In genomic region chr10:16689227-16689626, GRCh38 we compare ENCODE assay signal across 17 cellular contexts.
DNase-seq lines count a peak whose midpoint lies in the region; ATAC-seq, FAIRE-seq and TF ChIP-seq lines count a peak whose summit lies in the region.
"Had no signal": no experiment of that assay in that cellular context is flagged by ENCODE, and none has a peak within 500 bp of the region (broad histone marks: within the 10 kb centered on the region; RNA-seq: fewer than 3 reads in every experiment).

No MANE protein-coding gene starts in this region.

- no peaks in the 10 kb centered on the region for H3K9me3 ChIP-seq in IMR-90 (ENCODE audit: control insufficient read depth, insufficient read depth, low read length)
- H3K9me3 ChIP-seq: BLaER1 treated with 17β-estradiol and CSF1 and Interleukin-3, amounts not matched to agents 10 nM and 100 nM; HAP-1 had no signal

- H3K4me3 ChIP-seq in IMR-90 (ENCODE audit: insufficient read depth, low read depth, low read length) (no peak overlapping the region), choroid plexus epithelial cell (ENCODE audit: low read depth, low read length) (no peak overlapping the region)
- H3K4me3 ChIP-seq: BLaER1 treated with 17β-estradiol and CSF1 and Interleukin-3, amounts not matched to agents 10 nM and 100 nM; HAP-1 had no signal

- DNase-seq in EH (ENCODE audit: low read depth) (peak; percentile 25), IMR-90 (no peak), choroid plexus epithelial cell (ENCODE audit: low read depth) (peak; percentile 40), NCI-H2081 treated with DMSO at 0.1 percent for 48 hours (lab: John Stamatoyannopoulos, UW) (no peak), NCI-H1048 (lab: John Stamatoyannopoulos, UW) (no peak)
- DNase-seq: 8988T; Calu3; CD4-positive, CD25-positive, alpha-beta regulatory T cell; DMS 273 treated with DMSO at 0.1 percent for 48 hours had no signal

- H2AFZ ChIP-seq in IMR-90 (replicated peaks; ENCODE audit: low read length, poor library complexity) = no peak overlapping the region

- no peak overlapping the region for H3K56ac ChIP-seq in IMR-90 (ENCODE audit: extremely low read depth, insufficient read depth, low read length)

- H3K23ac ChIP-seq in IMR-90 (ENCODE audit: low read depth, low read length) = no peak overlapping the region

- H3K4me2 ChIP-seq in IMR-90 (ENCODE audit: low read depth, low read length) = no peak overlapping the region
- H3K4me2 ChIP-seq: BLaER1 treated with 17β-estradiol and CSF1 and Interleukin-3, amounts not matched to agents 10 nM and 100 nM had no signal

- POLR2A ChIA-PET in IMR-90 (lab: Charles Lee; ENCODE audit: unreplicated experiment) = interaction anchor here (0.5 to 0.6 kb wide), 2 partner anchors 217 to 1760 kb away, joined by 3 to 5 read pairs; no protein-coding TSS in a partner anchor

- H3K4ac ChIP-seq in IMR-90 (ENCODE audit: low read depth, low read length) = no peak overlapping the region

- TF ChIP-seq CTCF in IMR-90 (conservative IDR thresholded peaks at IDR 0.05; ENCODE audit: low read depth, low read length) (no peak), choroid plexus epithelial cell (conservative IDR thresholded peaks at IDR 0.05; ENCODE audit: low read depth, low read length) (no peak)

- no peak overlapping the region for H4K8ac ChIP-seq in IMR-90 (ENCODE audit: low read depth in 2 of 2, low read length in 2 of 2)

- in situ Hi-C loops in IMR-90 (cut with MboI; ENCODE audit: low sequenced_read_pairs) = no loop called here

- peak; percentile 13 for FAIRE-seq in islet of Langerhans (lab: Jason Lieb, UNC)
- FAIRE-seq: G401.6, GM12891, H1 had no signal

- TF ChIP-seq POLR2A in IMR-90 (IDR thresholded peaks at IDR 0.05; ENCODE audit: low read depth, low read length) = no peak

- no peak overlapping the region for H2BK20ac ChIP-seq in IMR-90 (ENCODE audit: low read depth, low read length)

- no peak overlapping the region for H2AK5ac ChIP-seq in IMR-90 (ENCODE audit: low read depth, low read length)

- WGBS in IMR-90 (ENCODE audit: extremely low coverage in 2 of 2, insufficient read length in 1 of 2), 2 experiments = no CpG with 5 or more reads among the region's 1 CpG

- no peaks in the 10 kb centered on the region for H4K20me1 ChIP-seq in IMR-90 (ENCODE audit: insufficient read depth, low read length)

- H3K27me3 ChIP-seq in IMR-90 (ENCODE audit: control insufficient read depth, insufficient read depth, low read length) = no peaks in the 10 kb centered on the region
- H3K27me3 ChIP-seq: BLaER1 treated with 17β-estradiol and CSF1 and Interleukin-3, amounts not matched to agents 10 nM and 100 nM had no signal

- TF ChIP-seq RAD21 in IMR-90 (IDR thresholded peaks at IDR 0.05; ENCODE audit: low read length) = no peak

- H3K27ac ChIP-seq in IMR-90 (ENCODE audit: insufficient read depth, low read length) = no peak overlapping the region
- H3K27ac ChIP-seq: BLaER1 treated with 17β-estradiol and CSF1 and Interleukin-3, amounts not matched to agents 10 nM and 100 nM had no signal

- H3K36me3 ChIP-seq in IMR-90 (ENCODE audit: control insufficient read depth, insufficient read depth, low read length) = peaks cover 3% of the 10 kb centered on the region; the same call in 1 of the 2 replicates
- H3K36me3 ChIP-seq: HAP-1 had no signal

- H2BK120ac ChIP-seq in IMR-90 (ENCODE audit: low read depth, low read length) = no peak overlapping the region

- CTCF ChIA-PET in IMR-90 (lab: Yijun Ruan, JAX) = interaction anchor here (0.6 kb wide), 1 partner anchor 67 kb away, joined by 3 read pairs; no protein-coding TSS in a partner anchor

- BruUV-seq in IMR-90 (replicated peaks; lab: Mats Ljungman, UMichigan) = no TSS peak

- no peaks in the 10 kb centered on the region; the same call in 1 of the 2 replicates for H3K9me1 ChIP-seq in IMR-90 (ENCODE audit: insufficient read depth, low read length)

- H4K5ac ChIP-seq in IMR-90 (ENCODE audit: low read depth, low read length) = no peak overlapping the region

- no peaks in the 10 kb centered on the region for H3K4me1 ChIP-seq in IMR-90 (ENCODE audit: control insufficient read depth, insufficient read depth, low read length)
- H3K4me1 ChIP-seq: BLaER1 treated with 17β-estradiol and CSF1 and Interleukin-3, amounts not matched to agents 10 nM and 100 nM; HAP-1 had no signal

- no peak overlapping the region for H3K9ac ChIP-seq in IMR-90 (ENCODE audit: low read depth, low read length)
- H3K9ac ChIP-seq: BLaER1 treated with 17β-estradiol and CSF1 and Interleukin-3, amounts not matched to agents 10 nM and 100 nM had no signal

- no peak overlapping the region for H3K18ac ChIP-seq in IMR-90 (ENCODE audit: low read depth, low read length)

- H3K79me1 ChIP-seq in IMR-90 (ENCODE audit: low read depth in 1 of 2, low read length in 2 of 2) = peaks cover 3 to 14% of the 10 kb centered on the region in 2 experiments; a peak in 2 of 4 replicates

- intact Hi-C loops in IMR-90 (cut with micrococcal nuclease) = no loop called here

- no peak overlapping the region for H2BK5ac ChIP-seq in IMR-90 (ENCODE audit: low read depth, low read length, poor library complexity, severe bottlenecking)

- H3K14ac ChIP-seq in IMR-90 (replicated peaks; ENCODE audit: low read depth, low read length) = no peak overlapping the region

- H2BK15ac ChIP-seq in IMR-90 (ENCODE audit: low read depth, low read length) = no peak overlapping the region

- H4K91ac ChIP-seq in IMR-90 (ENCODE audit: insufficient read depth, low read depth, low read length) = no peak overlapping the region

- ATAC-seq in IMR-90 (ENCODE audit: low read depth) (peak; percentile 81), HG02678 (IDR thresholded peaks at IDR 0.05; ENCODE audit: unreplicated experiment) (no peak), HG03432 (IDR thresholded peaks at IDR 0.05; ENCODE audit: unreplicated experiment) (no peak)

- no peak overlapping the region for H2AK9ac ChIP-seq in IMR-90 (replicated peaks; ENCODE audit: low read depth, low read length, poor library complexity)

- dilution Hi-C loops in IMR-90 (cut with HindIII; ENCODE audit: low sequenced_read_pairs, unreplicated experiment) = no loop called here

TF ChIP-seq in IMR-90, 13 proteins besides CTCF, POLR2A, EP300 and RAD21:
- TF ChIP-seq SMC3 (IDR thresholded peaks at IDR 0.05; ENCODE audit: low read depth, low read length) (no peak), MAZ (IDR thresholded peaks at IDR 0.05; ENCODE audit: borderline replicate concordance, low read depth, low read length) (no peak), MXI1 (IDR thresholded peaks at IDR 0.05; ENCODE audit: borderline replicate concordance, low read depth, low read length) (no peak), NFE2L2 (IDR thresholded peaks at IDR 0.05; ENCODE audit: low read depth, low read length) (no peak), CHD1 (IDR thresholded peaks at IDR 0.05; ENCODE audit: low read depth, low read length) (no peak), BHLHE40 (IDR thresholded peaks at IDR 0.05; ENCODE audit: low read depth, low read length) (no peak), FOS (IDR thresholded peaks at IDR 0.05; ENCODE audit: low read depth, low read length) (no peak), ELK1 (IDR thresholded peaks at IDR 0.05; ENCODE audit: borderline replicate concordance, low read depth, low read length) (no peak), RCOR1 (IDR thresholded peaks at IDR 0.05; ENCODE audit: insufficient replicate concordance, low read length) (no peak), MAFK (IDR thresholded peaks at IDR 0.05; ENCODE audit: low read depth, low read length) (no peak), CEBPB (IDR thresholded peaks at IDR 0.05; ENCODE audit: low read depth, low read length) (no peak), RFX5 (IDR thresholded peaks at IDR 0.05; ENCODE audit: low read depth, low read length) (no peak)
- TF ChIP-seq, protein P1, sequence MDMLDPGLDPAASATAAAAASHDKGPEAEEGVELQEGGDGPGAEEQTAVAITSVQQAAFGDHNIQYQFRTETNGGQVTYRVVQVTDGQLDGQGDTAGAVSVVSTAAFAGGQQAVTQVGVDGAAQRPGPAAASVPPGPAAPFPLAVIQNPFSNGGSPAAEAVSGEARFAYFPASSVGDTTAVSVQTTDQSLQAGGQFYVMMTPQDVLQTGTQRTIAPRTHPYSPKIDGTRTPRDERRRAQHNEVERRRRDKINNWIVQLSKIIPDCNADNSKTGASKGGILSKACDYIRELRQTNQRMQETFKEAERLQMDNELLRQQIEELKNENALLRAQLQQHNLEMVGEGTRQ (IDR thresholded peaks at IDR 0.05; ENCODE audit: low read depth, low read length) = no peak
TF ChIP-seq in IMR-90: peak in this region for 0.

Comparison
In these comparisons a context has a peak if more than half of its experiments do, and no peak if none do; other contexts are left out.
1. DNase-seq: peak in EH (single experiment) and choroid plexus epithelial cell (single experiment); none in IMR-90 (single experiment), NCI-H2081 treated with DMSO at 0.1 percent for 48 hours (single experiment) and NCI-H1048 (single experiment).